Comparison of ENCODE assay signal across 9 cellular contexts in the genomic region with DNA sequence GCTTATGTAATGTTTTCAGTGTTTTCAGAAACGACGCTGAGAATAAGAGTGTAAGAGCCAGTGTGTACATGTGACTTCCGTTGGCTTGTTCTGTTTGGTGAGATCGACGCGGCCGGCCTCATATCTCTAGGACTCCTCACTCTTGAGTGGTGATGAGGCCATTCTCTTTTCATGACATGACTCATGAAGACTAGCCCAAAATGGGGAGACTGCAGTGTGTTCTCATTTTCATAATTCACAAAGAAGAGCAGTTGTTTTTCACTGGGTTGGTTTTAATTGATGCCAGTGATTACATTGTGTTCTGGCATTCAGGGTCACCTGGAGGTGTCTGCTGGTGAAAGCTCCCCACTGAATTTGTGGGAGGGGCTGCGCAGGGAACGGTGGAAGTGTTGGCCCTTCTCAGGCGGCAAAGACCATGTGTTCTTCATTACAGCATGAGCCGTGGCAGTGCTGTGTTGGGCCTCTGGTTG.
DNase-seq lines count a peak whose midpoint lies in the region; FAIRE-seq and TF ChIP-seq lines count a peak whose summit lies in the region.
"Had no signal": no experiment of that assay in that cellular context is flagged by ENCODE, and none has a peak within 500 bp of the region (broad histone marks: within the 10 kb centered on the region; RNA-seq: fewer than 3 reads in every experiment).

No MANE protein-coding gene starts in this region.

- H3K9me3 Mint-ChIP-seq in astrocyte (ENCODE audit: unreplicated experiment): no peaks in the 10 kb centered on the region

- H3K4me1 Mint-ChIP-seq in astrocyte (ENCODE audit: low read depth, unreplicated experiment): peaks cover 75% of the 10 kb centered on the region

- H2AFZ ChIP-seq in astrocyte (ENCODE audit: low read depth, low read length): no peak overlapping the region

- no peaks in the 10 kb centered on the region for H3K27me3 Mint-ChIP-seq in astrocyte (ENCODE audit: low read depth, unreplicated experiment)

- DNase-seq in HCEC 1CT (peak; percentile 73), astrocyte (ENCODE audit: low read depth) (peak; percentile 97), left kidney (ENCODE audit: low read depth, low spot score) (peak; percentile 11), stromal cell of bone marrow (ENCODE audit: low read depth) (peak; percentile 91), NCI-H146 treated with DMSO at 0.1 percent for 48 hours (lab: John Stamatoyannopoulos, UW; ENCODE audit: unreplicated experiment) (no peak), NCI-H2196 treated with DMSO at 0.1 percent for 48 hours (lab: John Stamatoyannopoulos, UW; ENCODE audit: unreplicated experiment) (no peak)
- no peak for DNase-seq in activated naive CD4-positive, alpha-beta T cell treated with anti-CD3 and anti-CD28 coated beads, Interleukin-2, amount 50 U/mL, for 16 hours
- DNase-seq: NCI-H187 treated with DMSO at 0.1 percent for 48 hours had no signal

- H3K36me3 ChIP-seq in astrocyte (ENCODE audit: insufficient read depth, low read length): peaks cover 37% of the 10 kb centered on the region

- peak overlapping the region; percentile 61 for H3K4me2 ChIP-seq in astrocyte (ENCODE audit: low read length)

- peaks cover 99% of the 10 kb centered on the region for H3K79me2 ChIP-seq in astrocyte (ENCODE audit: insufficient read depth, low read length)

- no peak for TF ChIP-seq CTCF in astrocyte (IDR thresholded peaks at IDR 0.05; ENCODE audit: insufficient read depth, low read depth, low read length)

- H3K27me3 ChIP-seq in astrocyte (ENCODE audit: insufficient read depth, low read length): no peaks in the 10 kb centered on the region

- no peak overlapping the region for H3K4me3 ChIP-seq in astrocyte (ENCODE audit: insufficient read depth, low read depth, low read length)

- peak; percentile 69 for FAIRE-seq in astrocyte (lab: Jason Lieb, UNC)
- FAIRE-seq: GM18507 had no signal

- H3K36me3 Mint-ChIP-seq in astrocyte (ENCODE audit: low read depth, unreplicated experiment): peaks cover 22% of the 10 kb centered on the region

- H4K20me1 ChIP-seq in astrocyte (ENCODE audit: insufficient read depth, low read length): peaks cover 49% of the 10 kb centered on the region

- peaks cover 73% of the 10 kb centered on the region for H3K4me1 ChIP-seq in astrocyte (ENCODE audit: insufficient read depth, low read length)

- peak overlapping the region; percentile 86 for H3K27ac Mint-ChIP-seq in astrocyte (ENCODE audit: unreplicated experiment)

- H3K9me3 ChIP-seq in astrocyte (ENCODE audit: insufficient read depth, low read depth, low read length): no peaks in the 10 kb centered on the region

- H3K4me3 Mint-ChIP-seq in astrocyte (ENCODE audit: unreplicated experiment): peak overlapping the region; percentile 73

- peak overlapping the region; percentile 65 for H3K9ac ChIP-seq in astrocyte (ENCODE audit: low read length)

- peak overlapping the region; percentile 89 for H3K27ac ChIP-seq in astrocyte (ENCODE audit: low read depth, low read length)

Comparison
In these comparisons a context has a peak if more than half of its experiments do, and no peak if none do; other contexts are left out.
1. DNase-seq: peak in HCEC 1CT (single experiment), astrocyte (single experiment), left kidney (single experiment) and stromal cell of bone marrow (single experiment); none in NCI-H146 treated with DMSO at 0.1 percent for 48 hours (single experiment), NCI-H2196 treated with DMSO at 0.1 percent for 48 hours (single experiment) and activated naive CD4-positive, alpha-beta T cell treated with anti-CD3 and anti-CD28 coated beads, Interleukin-2, amount 50 U/mL, for 16 hours (single experiment).